In genomic region chr19:39845621-39846175, GRCh38 we compare ENCODE assay signal across 1 cellular context.
TF ChIP-seq lines count a peak whose summit lies in the region.

No MANE protein-coding gene starts in this region.

TF ChIP-seq in endothelial cell of umbilical vein, 7 proteins besides CTCF, POLR2A, EP300 and RAD21 (continued from another document):
- TF ChIP-seq GATA2 (IDR thresholded peaks at IDR 0.05; ENCODE audit: insufficient read depth, insufficient read length, low read depth, low read length) = no peak
